ENCODE assay signal across 24 cellular contexts in genomic region chr7:97219237-97219636, GRCh38.
"Had no signal": no experiment of that assay in that cellular context is flagged by ENCODE, and none has a peak within 500 bp of the region (broad histone marks: within the 10 kb centered on the region; RNA-seq: fewer than 3 reads in every experiment).

No MANE protein-coding gene starts in this region.

- FAIRE-seq: keratinocyte had no signal

- H3K36me3 ChIP-seq: ovary, right atrium auricular region, stomach, thyroid gland, transverse colon, upper lobe of left lung had no signal

- H3K4me3 ChIP-seq: lung, ovary, right atrium auricular region, skin epidermis, stomach, testis, thyroid gland, transverse colon, upper lobe of left lung had no signal

- DNase-seq: hippocampal formation; kidney glomerular epithelial cell; left cardiac atrium; mesendoderm; naive B cell; natural killer cell; ovary; stimulated activated CD4-positive, alpha-beta T cell treated with anti-CD3 and anti-CD28 coated beads, Interleukin-12 subunit alpha, Interleukin-12 subunit beta, amount 100 ng/mL, for 4 hours; stimulated activated CD4-positive, alpha-beta T cell treated with anti-CD3 and anti-CD28 coated beads, Interleukin-15, amount 100 ng/mL, for 24 hours; stimulated activated CD4-positive, alpha-beta T cell treated with anti-CD3 and anti-CD28 coated beads, Interleukin-2, amount 100 ng/mL, for 24 hours; stimulated activated CD4-positive, alpha-beta T cell treated with anti-CD3 and anti-CD28 coated beads, Interleukin-4, amount 100 ng/mL, for 1 hour; stimulated activated naive B cell treated with anti-CD40 and anti-IgM and Interleukin-4, amounts not matched to agents 10 μg/mL and 1 μg/mL and 100 μg/mL, for 72 hours; stimulated activated naive CD8-positive, alpha-beta T cell treated with anti-CD3 and anti-CD28 coated beads, Interleukin-15, Interleukin-2, amounts not matched to agents 100 U/mL and 50 U/mL, for 24 hours; stomach; testis; thyroid gland; transverse colon; upper lobe of left lung had no signal

- H3K9me3 Mint-ChIP-seq: mesothelial cell of epicardium had no signal

- H3K27ac ChIP-seq: ovary, right atrium auricular region, skin epidermis, stomach, testis, thyroid gland, transverse colon, upper lobe of left lung had no signal

- H3K27me3 ChIP-seq: ovary, right atrium auricular region, testis, thyroid gland, transverse colon, upper lobe of left lung had no signal

- H3K36me3 Mint-ChIP-seq: mesothelial cell of epicardium; naive B cell; natural killer cell; stimulated activated naive B cell treated with anti-CD40 and anti-IgM and Interleukin-4, amounts not matched to agents 10 μg/mL and 1 μg/mL and 100 μg/mL, for 72 hours had no signal

- H3K4me1 ChIP-seq: right atrium auricular region, stomach, testis, thyroid gland, transverse colon, upper lobe of left lung had no signal

- H3K27ac Mint-ChIP-seq: mesothelial cell of epicardium; naive B cell; natural killer cell; progenitor cell of endocrine pancreas; stimulated activated naive B cell treated with anti-CD40 and anti-IgM and Interleukin-4, amounts not matched to agents 10 μg/mL and 1 μg/mL and 100 μg/mL, for 72 hours had no signal

- ATAC-seq: left cardiac atrium; natural killer cell; stimulated activated naive B cell treated with anti-CD40 and anti-IgM and Interleukin-4, amounts not matched to agents 10 μg/mL and 1 μg/mL and 100 μg/mL, for 72 hours; stimulated activated naive CD8-positive, alpha-beta T cell treated with anti-CD3 and anti-CD28 coated beads, Interleukin-15, Interleukin-2, amounts not matched to agents 100 U/mL and 50 U/mL, for 24 hours had no signal

- H3K4me3 Mint-ChIP-seq: mesothelial cell of epicardium; naive B cell; natural killer cell; stimulated activated naive B cell treated with anti-CD40 and anti-IgM and Interleukin-4, amounts not matched to agents 10 μg/mL and 1 μg/mL and 100 μg/mL, for 72 hours had no signal

- H3K9me3 ChIP-seq: ovary, right atrium auricular region, testis, thyroid gland, transverse colon, upper lobe of left lung had no signal

- H3K4me1 Mint-ChIP-seq: mesothelial cell of epicardium; naive B cell; natural killer cell; stimulated activated naive B cell treated with anti-CD40 and anti-IgM and Interleukin-4, amounts not matched to agents 10 μg/mL and 1 μg/mL and 100 μg/mL, for 72 hours had no signal
